8 cellular contexts compared by ENCODE assay signal in genomic region chr7:114921636-114922150, GRCh38. TPM values are rescaled to one million over a fixed set of nuclear protein-coding genes. Genes with fewer than 3 reads are reported as not detected.
A peak's percentile ranks its signal among the peaks of the same experiment; 100 is the strongest.
DNase-seq lines count a peak whose midpoint lies in the region; ATAC-seq and TF ChIP-seq lines count a peak whose summit lies in the region.

Gene MDFIC, plus strand, starts transcription at chr7:114922094. Its CDS starts 940 bp downstream, at chr7:114923034.

- peaks cover 7% of the 10 kb centered on the region for H3K4me1 ChIP-seq in ES-I3 (ENCODE audit: insufficient read depth, low read length)
- no peaks in the 10 kb centered on the region; a peak in 1 of 4 replicates for H3K4me1 ChIP-seq in SK-N-SH (ENCODE audit: control insufficient read depth in 1 of 2, insufficient read depth in 2 of 2, low read depth in 1 of 2, low read length in 1 of 2)
- peaks cover 0 to 36% of the 10 kb centered on the region in 2 donors for H3K4me1 ChIP-seq in left lung

- CTCF ChIA-PET in SK-N-SH (lab: Yijun Ruan, JAX), result no interaction called here

- TF ChIP-seq RAD21 in SK-N-SH (IDR thresholded peaks at IDR 0.05; ENCODE audit: low read length), result no peak

- no peaks in the 10 kb centered on the region for H3K9me2 ChIP-seq in SK-N-SH

- H3K36me3 ChIP-seq in ES-I3 (ENCODE audit: insufficient read depth, low read length), result no peaks in the 10 kb centered on the region
- H3K36me3 ChIP-seq in SK-N-SH (replicated peaks in 1 of 2; ENCODE audit: control insufficient read depth in 1 of 2, insufficient read depth in 2 of 2, low read length in 1 of 2), result no peaks in the 10 kb centered on the region
- H3K36me3 ChIP-seq in left lung, result no peaks in the 10 kb centered on the region

- in situ Hi-C loops in G401 (cut with HindIII; ENCODE audit: low sequenced_read_pairs), result no loop called here

- H3K9me3 ChIP-seq in ES-I3 (ENCODE audit: control insufficient read depth, insufficient read depth, low read length), result no peaks in the 10 kb centered on the region
- H3K9me3 ChIP-seq in SK-N-SH, result no peaks in the 10 kb centered on the region
- no peaks in the 10 kb centered on the region for H3K9me3 ChIP-seq in left lung

- H3K27ac ChIP-seq in SK-N-SH (ENCODE audit: low read depth in 2 of 2, low read length in 1 of 2) (no peak within 1 kb of the TSS; a peak in 1 of 4 replicates), left lung (peak within 1 kb of the TSS; percentile 89 to 92)

- DNase-seq in SK-N-SH, result peak; percentile 21
- DNase-seq in choroid plexus epithelial cell (ENCODE audit: low read depth), result peak; percentile 25
- DNase-seq in left lung, result no peak
- peak; percentile 32 for DNase-seq in stimulated activated naive CD8-positive, alpha-beta T cell treated with anti-CD3 and anti-CD28 coated beads, Interleukin-15, Interleukin-2, amounts not matched to agents 100 U/mL and 50 U/mL, for 24 hours
- no peak for DNase-seq in G401 (ENCODE audit: low spot score)
- no peak for DNase-seq in NCI-H2107 (lab: John Stamatoyannopoulos, UW)

- no peak for TF ChIP-seq EP300 in SK-N-SH (IDR thresholded peaks at IDR 0.05; ENCODE audit: borderline replicate concordance in 1 of 2, low read depth in 1 of 2, low read length in 1 of 2)

- H2AFZ ChIP-seq in SK-N-SH (ENCODE audit: low read depth), result peak within 1 kb of the TSS; percentile 91

- H3K4me3 ChIP-seq in SK-N-SH (ENCODE audit: low read depth in 2 of 2, low read length in 1 of 2), result peak within 1 kb of the TSS; percentile 41 to 65
- H3K4me3 ChIP-seq in choroid plexus epithelial cell (ENCODE audit: low read depth, low read length), result peak within 1 kb of the TSS; percentile 86
- peak within 1 kb of the TSS; percentile 67 to 73 for H3K4me3 ChIP-seq in left lung

- WGBS in SK-N-SH (ENCODE audit: low lambda C conversion rate), result 12% methylated on average over 21 of the region's 21 CpGs

- peak within 1 kb of the TSS; percentile 95 for H3K9ac ChIP-seq in ES-I3 (ENCODE audit: low read depth, low read length)
- H3K9ac ChIP-seq in SK-N-SH, result peak within 1 kb of the TSS; percentile 32; the same call in 1 of the 2 replicates

- POLR2A ChIA-PET in SK-N-SH (lab: Yijun Ruan, JAX), result no interaction called here

- TF ChIP-seq CTCF in SK-N-SH (IDR thresholded peaks at IDR 0.05) (no peak), choroid plexus epithelial cell (conservative IDR thresholded peaks at IDR 0.05; ENCODE audit: low read depth, low read length) (peak; percentile 5), left lung (IDR thresholded peaks at IDR 0.05) (no peak)

- ATAC-seq in left lung (no peak), HG03280 (IDR thresholded peaks at IDR 0.05; ENCODE audit: unreplicated experiment) (no peak)
- ATAC-seq in stimulated activated naive CD8-positive, alpha-beta T cell treated with anti-CD3 and anti-CD28 coated beads, Interleukin-15, Interleukin-2, amounts not matched to agents 100 U/mL and 50 U/mL, for 24 hours, result peak; percentile 7

- H3F3A ChIP-seq in SK-N-SH (replicated peaks; ENCODE audit: insufficient read depth), result no peaks in the 10 kb centered on the region

- peaks cover 24% of the 10 kb centered on the region; the same call in 1 of the 2 replicates for H3K27me3 ChIP-seq in SK-N-SH (ENCODE audit: insufficient read depth)
- H3K27me3 ChIP-seq in left lung, result no peaks in the 10 kb centered on the region

- H3K79me2 ChIP-seq in SK-N-SH (ENCODE audit: insufficient read depth), result no peaks in the 10 kb centered on the region

- no peaks in the 10 kb centered on the region for H4K20me1 ChIP-seq in SK-N-SH (ENCODE audit: insufficient read depth)

- intact Hi-C loops in left lung (cut with DNase I), result no loop called here

- peak within 1 kb of the TSS; percentile 83 for H3K4me2 ChIP-seq in SK-N-SH

TF ChIP-seq in SK-N-SH, 30 proteins besides CTCF, POLR2A, EP300 and RAD21:
- TF ChIP-seq RFX5 (IDR thresholded peaks at IDR 0.05; ENCODE audit: low read length) (peak; percentile 70; the same call in 1 of the 2 replicates), TEAD4 (IDR thresholded peaks at IDR 0.05; ENCODE audit: borderline replicate concordance, insufficient read depth) (no peak)

RNA-seq across cellular contexts. Expression of gene MDFIC, which starts in this region (rescaled TPM):
- polyA plus RNA-seq in SK-N-SH (2012; rRNA removed), result 2.8 and 5.0 TPM in 2 replicates
- 4.2 and 4.8 TPM in 2 replicates for polyA plus RNA-seq in SK-N-SH (2012; cell fraction: cytosol; rRNA removed)
- polyA plus RNA-seq in SK-N-SH (2012; cell fraction: nucleus; rRNA removed), result 0.79 and 1.9 TPM in 2 replicates
- total RNA-seq in left lung, result 10 to 100 TPM; 30.8 to 50.0 TPM
- total RNA-seq in G401 (2014; rRNA removed; shearing (Covaris generic)), result 0.06 TPM in 1 of 2 replicates, not detected in the other

Comparison
In these comparisons a context has a peak if more than half of its experiments do, and no peak if none do; other contexts are left out.
1. RNA of gene MDFIC (total RNA-seq): 30.8 to 50.0 TPM in left lung; 0.06 TPM in G401; every median in the first group is over 10 times any median in the second.
2. DNase-seq: peak in SK-N-SH (single experiment), choroid plexus epithelial cell (single experiment) and stimulated activated naive CD8-positive, alpha-beta T cell treated with anti-CD3 and anti-CD28 coated beads, Interleukin-15, Interleukin-2, amounts not matched to agents 100 U/mL and 50 U/mL, for 24 hours (single experiment); none in left lung (0 of 2), G401 (single experiment) and NCI-H2107 (single experiment).
3. H3K27ac ChIP-seq: peak in left lung (2 of 2); none in SK-N-SH (0 of 2).
4. Peak in every context shown above with its lines, with median percentiles within 50 percentile points of each other: H3K4me3 ChIP-seq.